Comparison of ENCODE assay signal across 11 cellular contexts in the genomic region with DNA sequence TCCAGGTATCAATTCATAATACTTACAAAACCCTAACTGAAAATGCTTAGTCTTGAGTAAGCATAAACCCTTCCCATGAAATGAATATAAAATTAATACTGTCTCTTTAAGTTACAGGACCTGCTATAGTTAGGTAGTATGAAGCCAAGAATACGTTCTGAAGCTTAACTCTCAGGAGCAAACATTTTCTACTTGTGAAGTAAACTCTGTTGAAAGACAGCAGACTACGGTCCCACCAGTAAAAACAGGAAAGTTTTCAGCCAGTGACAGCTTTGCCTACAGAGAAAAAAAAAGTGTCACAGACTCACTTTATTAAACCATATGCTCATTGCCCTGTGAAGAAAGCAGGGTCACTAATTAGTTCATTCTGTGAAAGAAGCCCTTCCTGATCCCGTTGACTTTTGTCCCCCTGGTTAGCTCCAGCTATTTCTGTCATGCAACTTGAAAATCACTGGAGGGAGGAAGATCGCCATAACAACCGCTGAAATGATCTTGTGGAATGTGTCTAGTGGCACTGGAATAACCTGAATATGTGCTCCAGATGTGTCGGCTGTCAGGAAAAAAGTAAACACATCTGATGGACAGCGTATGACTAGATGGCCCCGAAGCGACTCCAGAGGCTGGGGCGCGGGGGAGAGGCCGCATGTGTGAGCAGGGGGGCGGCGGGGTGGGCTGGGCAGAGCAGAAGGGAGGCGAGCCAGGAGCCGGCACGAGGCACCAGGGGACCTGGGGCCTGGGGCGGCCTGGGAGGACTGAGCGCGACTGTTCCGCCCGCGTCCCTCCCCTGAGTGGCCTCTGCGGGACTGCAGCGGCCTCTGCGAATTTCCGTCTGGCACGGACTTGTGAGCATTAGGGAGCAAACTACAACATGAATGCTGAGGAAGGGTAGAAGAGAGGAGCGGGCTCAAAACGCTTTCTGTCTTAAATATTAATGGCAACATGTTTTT. TPM values are rescaled to one million over a fixed set of nuclear protein-coding genes. Genes with fewer than 3 reads are reported as not detected.
DNase-seq lines count a peak whose midpoint lies in the region; ATAC-seq and TF ChIP-seq lines count a peak whose summit lies in the region.
"Had no signal": no experiment of that assay in that cellular context is flagged by ENCODE, and none has a peak within 500 bp of the region (broad histone marks: within the 10 kb centered on the region; RNA-seq: fewer than 3 reads in every experiment).

No MANE protein-coding gene starts in this region.

- POLR2A ChIA-PET in CD8-positive, alpha-beta memory T cell (lab: Charles Lee), result no interaction called here

- no peak overlapping the region for H3K4me3 Mint-ChIP-seq in endothelial cell (ENCODE audit: unreplicated experiment)
- no peak overlapping the region for H3K4me3 Mint-ChIP-seq in CD8-positive, alpha-beta memory T cell

- H3K4me3 ChIP-seq in lower lobe of right lung (peak overlapping the region; percentile 28), upper lobe of left lung (peak overlapping the region in 3 of 4 donors; percentile 24 to 36 (median 32))
- no peak overlapping the region for H3K4me3 ChIP-seq in CD8-positive, alpha-beta memory T cell (ENCODE audit: low read length)

- CTCF ChIA-PET in CD8-positive, alpha-beta memory T cell (lab: Charles Lee), result no interaction called here

- ATAC-seq in lower lobe of right lung (peak; percentile 64 to 69), upper lobe of left lung (ENCODE audit: low FRiP score in 2 of 2) (peak; percentile 54 to 59), HG03342 (IDR thresholded peaks at IDR 0.05; ENCODE audit: unreplicated experiment) (no peak)

- H3K27me3 ChIP-seq in lower lobe of right lung (ENCODE audit: low read depth) (no peaks in the 10 kb centered on the region), upper lobe of left lung (no peaks in the 10 kb centered on the region)
- H3K27me3 ChIP-seq in CD8-positive, alpha-beta memory T cell (ENCODE audit: insufficient read depth, low read length, poor library complexity, severe bottlenecking), result no peaks in the 10 kb centered on the region

- WGBS in upper lobe of left lung, 2 donors, result 12 to 14% methylated on average over 25 to 30 of the region's 30 CpGs

- no peaks in the 10 kb centered on the region for H3K9me3 ChIP-seq in lower lobe of right lung
- no peaks in the 10 kb centered on the region for H3K9me3 ChIP-seq in upper lobe of left lung
- no peaks in the 10 kb centered on the region for H3K9me3 ChIP-seq in CD8-positive, alpha-beta memory T cell (ENCODE audit: low read length)

- intact Hi-C loops in lower lobe of right lung (cut with DNase I), result no loop called here

- peaks cover 1% of the 10 kb centered on the region for H3K27me3 Mint-ChIP-seq in endothelial cell (ENCODE audit: unreplicated experiment)
- H3K27me3 Mint-ChIP-seq in CD8-positive, alpha-beta memory T cell, result no peaks in the 10 kb centered on the region

- H3K27ac ChIP-seq in lower lobe of right lung (peak overlapping the region; percentile 12), upper lobe of left lung (peak overlapping the region in 3 of 4 donors; percentile 16 to 53 (median 48))
- no peak overlapping the region for H3K27ac ChIP-seq in CD8-positive, alpha-beta memory T cell (ENCODE audit: low read depth, low read length)
- H3K27ac ChIP-seq: 22Rv1, epithelial cell of prostate had no signal

- H3K27ac Mint-ChIP-seq in endothelial cell (ENCODE audit: unreplicated experiment), result no peak overlapping the region
- no peak overlapping the region for H3K27ac Mint-ChIP-seq in CD8-positive, alpha-beta memory T cell

- no peak for TF ChIP-seq EP300 in upper lobe of left lung (IDR thresholded peaks at IDR 0.05)

- TF ChIP-seq CTCF in endothelial cell (IDR thresholded peaks at IDR 0.05; ENCODE audit: unreplicated experiment), result no peak
- no peak for TF ChIP-seq CTCF in lower lobe of right lung (IDR thresholded peaks at IDR 0.05)
- TF ChIP-seq CTCF in upper lobe of left lung (IDR thresholded peaks at IDR 0.05), result no peak

- no peaks in the 10 kb centered on the region for H3K9me3 Mint-ChIP-seq in endothelial cell (ENCODE audit: unreplicated experiment)
- peaks cover 0 to 13% (median 10%) of the 10 kb centered on the region in 5 donors for H3K9me3 Mint-ChIP-seq in CD8-positive, alpha-beta memory T cell

- H3K4me1 Mint-ChIP-seq in endothelial cell (ENCODE audit: unreplicated experiment), result peaks cover 16% of the 10 kb centered on the region
- no peaks in the 10 kb centered on the region for H3K4me1 Mint-ChIP-seq in CD8-positive, alpha-beta memory T cell

- no peaks in the 10 kb centered on the region for H3K36me3 Mint-ChIP-seq in endothelial cell (ENCODE audit: low read depth, unreplicated experiment)
- no peaks in the 10 kb centered on the region for H3K36me3 Mint-ChIP-seq in CD8-positive, alpha-beta memory T cell

- DNase-seq in DMS 273 (lab: John Stamatoyannopoulos, UW; ENCODE audit: unreplicated experiment), result peak; percentile 27
- no peak for DNase-seq in DMS 273 treated with DMSO at 0.1 percent for 48 hours (lab: John Stamatoyannopoulos, UW)
- peak; percentile 27 for DNase-seq in endothelial cell (ENCODE audit: low spot score)
- DNase-seq in lower lobe of right lung, result no peak
- DNase-seq in upper lobe of left lung, result peak in 1 of 2 donors; percentile 68
- DNase-seq in activated T-cell treated with anti-CD3 and anti-CD28 coated beads for 4 hours, result no peak
- DNase-seq in CD8-positive, alpha-beta memory T cell, result no peak
- DNase-seq: SHP77 had no signal

- H3K4me1 ChIP-seq in lower lobe of right lung (peaks cover 23% of the 10 kb centered on the region), upper lobe of left lung (peaks cover 0 to 19% (median 7%) of the 10 kb centered on the region in 4 donors)
- H3K4me1 ChIP-seq in CD8-positive, alpha-beta memory T cell (ENCODE audit: insufficient read depth, low read length), result no peaks in the 10 kb centered on the region

- no peaks in the 10 kb centered on the region for H3K36me3 ChIP-seq in lower lobe of right lung
- no peaks in the 10 kb centered on the region for H3K36me3 ChIP-seq in upper lobe of left lung
- no peaks in the 10 kb centered on the region for H3K36me3 ChIP-seq in CD8-positive, alpha-beta memory T cell (ENCODE audit: insufficient read depth, low read length)

- TF ChIP-seq POLR2A in upper lobe of left lung (IDR thresholded peaks at IDR 0.05), result no peak

RNA-seq across cellular contexts. Expression of gene BNC2, which starts 41.9 kb away (rescaled TPM):
- total RNA-seq in endothelial cell (ENCODE audit: unreplicated experiment) (20.1 TPM), lower lobe of right lung (15.0 TPM), upper lobe of left lung (10 to 100 TPM in 4 of 6 donors, 1 to 10 TPM in 2; 4.6 to 21.7 (median 10.7) TPM)
- under 1 TPM in 1 of 2 experiments, not detected in 1; 0.18 TPM for total RNA-seq in CD8-positive, alpha-beta memory T cell
- not detected for polyA plus RNA-seq in CD8-positive, alpha-beta memory T cell

Comparison
In these comparisons a context has a peak if more than half of its experiments do, and no peak if none do; other contexts are left out.
1. DNase-seq: peak in DMS 273 (single experiment) and endothelial cell (single experiment); none in DMS 273 treated with DMSO at 0.1 percent for 48 hours (single experiment), lower lobe of right lung (single experiment), activated T-cell treated with anti-CD3 and anti-CD28 coated beads for 4 hours (single experiment) and CD8-positive, alpha-beta memory T cell (0 of 5).
2. RNA of gene BNC2, which starts 41.9 kb away (total RNA-seq): 20.1 TPM in endothelial cell (single experiment), 15.0 TPM in lower lobe of right lung (single experiment) and 4.6 to 21.7 TPM in upper lobe of left lung; 0.18 TPM in CD8-positive, alpha-beta memory T cell; every median in the first group is over 4 times any median in the second.